ENCODE assay signal across 8 cellular contexts in genomic region chr6:36724514-36725385, GRCh38. TPM values are rescaled to one million over a fixed set of nuclear protein-coding genes. Genes with fewer than 3 reads are reported as not detected.
DNase-seq lines count a peak whose midpoint lies in the region; ATAC-seq and TF ChIP-seq lines count a peak whose summit lies in the region.

No MANE protein-coding gene starts in this region.

- WGBS in mesendoderm (ENCODE audit: extremely low coverage, insufficient coverage, low lambda C conversion rate) = no CpG with 5 or more reads among the region's 13 CpGs
- WGBS in transverse colon (ENCODE audit: low coverage in 1 of 2), 2 donors = 50 to 51% methylated on average over 7 to 13 of the region's 13 CpGs

- H3K36me3 Mint-ChIP-seq in effector memory CD8-positive, alpha-beta T cell (ENCODE audit: insufficient read depth) = peaks cover 3% of the 10 kb centered on the region

- H3K4me3 Mint-ChIP-seq in effector memory CD8-positive, alpha-beta T cell = no peak overlapping the region

- H3K27me3 ChIP-seq in mesendoderm (ENCODE audit: insufficient read depth, low read length, poor library complexity) = no peaks in the 10 kb centered on the region
- no peaks in the 10 kb centered on the region for H3K27me3 ChIP-seq in transverse colon

- H3K56ac ChIP-seq in mesendoderm (ENCODE audit: low read length) = no peak overlapping the region

- H3K4me3 ChIP-seq in WI38 (ENCODE audit: low read depth, low read length) (no peak overlapping the region), mesendoderm (ENCODE audit: low read length) (no peak overlapping the region), transverse colon (no peak overlapping the region)

- peak; percentile 37 for TF ChIP-seq CTCF in WI38 (IDR thresholded peaks at IDR 0.05; ENCODE audit: low read depth, low read length)
- TF ChIP-seq CTCF in transverse colon (IDR thresholded peaks at IDR 0.05) = peak; percentile 42 to 76 (median 55)

- no peak overlapping the region for H4K8ac ChIP-seq in mesendoderm (ENCODE audit: low read depth, low read length)

- no peaks in the 10 kb centered on the region for H3K36me3 ChIP-seq in mesendoderm (ENCODE audit: control insufficient read depth, insufficient read depth, low read length)
- no peaks in the 10 kb centered on the region for H3K36me3 ChIP-seq in transverse colon

- no peak overlapping the region for H4K5ac ChIP-seq in mesendoderm (ENCODE audit: low read length)

- H3K23ac ChIP-seq in mesendoderm (ENCODE audit: low read length) = no peak overlapping the region

- H2BK5ac ChIP-seq in mesendoderm (ENCODE audit: low read length) = no peak overlapping the region

- no peak overlapping the region for H2BK15ac ChIP-seq in mesendoderm (replicated peaks; ENCODE audit: low read depth)

- no peak for ATAC-seq in effector memory CD8-positive, alpha-beta T cell (replicated peaks)
- no peak for ATAC-seq in GM21825 (IDR thresholded peaks at IDR 0.05; ENCODE audit: unreplicated experiment)

- H3K9ac ChIP-seq in mesendoderm (ENCODE audit: low read length) = no peak overlapping the region

- no peak overlapping the region for H3K27ac Mint-ChIP-seq in effector memory CD8-positive, alpha-beta T cell

- H3K9me3 ChIP-seq in transverse colon = no peaks in the 10 kb centered on the region

- TF ChIP-seq POLR2A in transverse colon (IDR thresholded peaks at IDR 0.05) = no peak

- in situ Hi-C loops in transverse colon (cut with MboI; ENCODE audit: low pct_ligation_motif_present in 1 of 4, low pct_unique_long_range_greater_than_20kb in 1 of 4, low sequenced_read_pairs in 3 of 4) = loop anchor here in 1 of 4 donors (25.0 kb wide), 1 partner anchor 312 kb away; no protein-coding TSS in a partner anchor

- DNase-seq in activated CD8-positive, alpha-beta memory T cell treated with anti-CD3 and anti-CD28 coated beads for 48 hours (ENCODE audit: low read depth in 2 of 3, low spot score in 2 of 3) = peak in 2 of 3 experiments; percentile 20 to 28
- DNase-seq in activated CD8-positive, alpha-beta memory T cell treated with anti-CD3 and anti-CD28 coated beads for 24 hours = no peak
- peak; percentile 79 for DNase-seq in NCI-H2029 (lab: John Stamatoyannopoulos, UW)
- peak in 2 of 3 experiments; percentile 15 to 18 for DNase-seq in effector memory CD8-positive, alpha-beta T cell
- DNase-seq in mesendoderm = peak; percentile 85
- DNase-seq in transverse colon = peak; percentile 87

- intact Hi-C loops in transverse colon (cut with DNase I; ENCODE audit: low total_unique reads) = no loop called here

- H3K4me1 ChIP-seq in mesendoderm (ENCODE audit: control insufficient read depth, low read depth, low read length) = no peaks in the 10 kb centered on the region
- no peaks in the 10 kb centered on the region for H3K4me1 ChIP-seq in transverse colon

- H3K4me2 ChIP-seq in mesendoderm (ENCODE audit: low read length) = no peak overlapping the region

- no peaks in the 10 kb centered on the region for H3K79me1 ChIP-seq in mesendoderm (ENCODE audit: low read length)

- no peak overlapping the region for H2AK5ac ChIP-seq in mesendoderm (ENCODE audit: low read length)

- H3K27ac ChIP-seq in mesendoderm (ENCODE audit: low read depth, low read length) (no peak overlapping the region), transverse colon (no peak overlapping the region)

- no peak for TF ChIP-seq EP300 in transverse colon (IDR thresholded peaks at IDR 0.05; ENCODE audit: low read depth)

- no peak overlapping the region for H3K4ac ChIP-seq in mesendoderm (ENCODE audit: low read depth, low read length)

- no peaks in the 10 kb centered on the region for H3K27me3 Mint-ChIP-seq in effector memory CD8-positive, alpha-beta T cell

- H3K18ac ChIP-seq in mesendoderm (ENCODE audit: low read length) = no peak overlapping the region

- H3K9me3 Mint-ChIP-seq in effector memory CD8-positive, alpha-beta T cell = no peaks in the 10 kb centered on the region

- H3K4me1 Mint-ChIP-seq in effector memory CD8-positive, alpha-beta T cell (ENCODE audit: low read depth in 2 of 2) = peaks cover 13 to 21% of the 10 kb centered on the region in 2 donors

- H2BK120ac ChIP-seq in mesendoderm (ENCODE audit: low read depth, low read length) = no peak overlapping the region

- no peaks in the 10 kb centered on the region for H3K79me2 ChIP-seq in mesendoderm (ENCODE audit: control insufficient read depth, insufficient read depth, low read length)

RNA-seq across cellular contexts. Expression of gene RAB44, which starts 27.1 kb away (rescaled TPM):
- polyA plus RNA-seq in mesendoderm (2013, experiment 1 of 2) = 0.01 TPM
- not detected for polyA plus RNA-seq in mesendoderm (2013, experiment 2 of 2)
- 1 to 10 TPM in 1 of 4 donors, under 1 TPM in 3; 0.14 to 1.1 (median 0.46) TPM for total RNA-seq in transverse colon

RNA-seq across cellular contexts. Expression of gene CDKN1A, which starts 46.2 kb away (rescaled TPM):
- 6.0 TPM for polyA plus RNA-seq in mesendoderm (2013, experiment 1 of 2)
- polyA plus RNA-seq in mesendoderm (2013, experiment 2 of 2) = 5.9 TPM
- 100 to 1,000 TPM in 3 of 4 donors, 10 to 100 TPM in 1; 34.6 to 613 (median 264) TPM for total RNA-seq in transverse colon
